ENCODE assay signal across 8 cellular contexts in the genomic region with DNA sequence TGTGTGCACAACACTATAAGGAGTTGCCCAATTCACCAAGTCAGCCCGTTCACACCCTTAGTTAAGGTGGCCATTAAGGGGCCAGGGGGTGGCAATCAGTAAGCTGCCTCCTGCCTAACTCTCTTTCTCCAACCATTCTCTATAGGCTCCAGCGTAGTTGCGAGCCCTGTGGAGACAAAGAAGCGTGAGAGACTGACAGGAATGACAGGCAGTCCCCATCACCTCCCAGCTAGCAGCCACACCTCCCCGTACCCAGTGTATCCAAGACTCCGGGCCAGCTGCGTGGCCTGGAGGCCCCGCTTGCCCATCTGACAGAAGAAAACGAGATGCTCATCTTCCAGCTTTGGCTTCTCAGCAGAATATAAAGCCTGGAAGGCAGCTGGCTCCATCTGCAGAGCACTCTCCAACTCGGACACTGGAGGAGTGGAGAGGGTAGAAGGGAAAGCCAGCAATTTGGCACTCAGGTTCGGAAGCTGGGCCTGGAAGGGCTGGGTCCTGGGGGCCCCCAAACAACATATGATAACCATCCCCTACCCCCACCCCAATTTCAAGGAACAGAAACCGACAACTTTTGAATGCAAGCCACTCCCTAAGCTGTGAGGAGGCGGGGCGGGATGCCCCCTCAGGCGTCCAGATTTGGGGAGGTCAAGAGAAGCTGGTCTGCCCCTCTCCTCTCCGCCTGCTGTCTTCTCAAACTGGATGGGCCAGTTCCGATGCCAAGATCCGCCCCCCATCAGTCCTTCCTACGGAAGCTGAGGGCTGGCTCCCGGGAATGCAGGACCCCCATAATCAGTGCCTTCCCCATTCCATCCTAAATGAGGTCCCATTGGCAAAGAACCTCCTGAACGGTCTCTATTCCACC. TPM values are rescaled to one million over a fixed set of nuclear protein-coding genes. Genes with fewer than 3 reads are reported as not detected.
A peak's percentile ranks its signal among the peaks of the same experiment; 100 is the strongest.
DNase-seq lines count a peak whose midpoint lies in the region; ATAC-seq and TF ChIP-seq lines count a peak whose summit lies in the region.

No MANE protein-coding gene starts in this region.

- H3K27me3 Mint-ChIP-seq in CD8-positive, alpha-beta memory T cell = no peaks in the 10 kb centered on the region
- H3K27me3 Mint-ChIP-seq in endodermal cell (ENCODE audit: insufficient read depth) (no peaks in the 10 kb centered on the region), nephron progenitor cell (ENCODE audit: low read depth, poor library complexity) (peaks cover 5% of the 10 kb centered on the region)

- H3K9ac ChIP-seq in endodermal cell (ENCODE audit: extremely low read depth, low read length, poor library complexity, severe bottlenecking) = peak overlapping the region; percentile 59

- no peak for DNase-seq in CD8-positive, alpha-beta memory T cell
- DNase-seq in NCI-H2227 (lab: John Stamatoyannopoulos, UW; ENCODE audit: unreplicated experiment) (peak; percentile 59), endodermal cell (peak; percentile 77), nephron progenitor cell (no peak), G401 (ENCODE audit: low spot score) (no peak), NCI-H510A treated with DMSO at 0.1 percent for 48 hours (lab: John Stamatoyannopoulos, UW) (no peak)

- H3K4me1 Mint-ChIP-seq in CD8-positive, alpha-beta memory T cell = peaks cover 23 to 55% (median 35%) of the 10 kb centered on the region in 3 donors
- H3K4me1 Mint-ChIP-seq in endodermal cell (peaks cover 10% of the 10 kb centered on the region), nephron progenitor cell (peaks cover 22% of the 10 kb centered on the region)

- H3K9me3 Mint-ChIP-seq in CD8-positive, alpha-beta memory T cell = no peaks in the 10 kb centered on the region
- H3K9me3 Mint-ChIP-seq in endodermal cell (no peaks in the 10 kb centered on the region), nephron progenitor cell (no peaks in the 10 kb centered on the region)

- H3K4me3 Mint-ChIP-seq in CD8-positive, alpha-beta memory T cell = peak overlapping the region; percentile 88 to 94 (median 91)
- H3K4me3 Mint-ChIP-seq in endodermal cell (peak overlapping the region; percentile 87), nephron progenitor cell (peak overlapping the region; percentile 83)

- peaks cover 7 to 42% (median 16%) of the 10 kb centered on the region in 3 donors for H3K36me3 Mint-ChIP-seq in CD8-positive, alpha-beta memory T cell
- H3K36me3 Mint-ChIP-seq in endodermal cell (ENCODE audit: low read depth) (peaks cover 37% of the 10 kb centered on the region), nephron progenitor cell (ENCODE audit: low read depth) (peaks cover 33% of the 10 kb centered on the region)

- TF ChIP-seq CTCF in endodermal cell (conservative IDR thresholded peaks at IDR 0.05) (no peak), nephron progenitor cell (IDR thresholded peaks at IDR 0.05) (no peak)

- WGBS in endodermal cell (ENCODE audit: insufficient coverage in 1 of 2, insufficient read length in 1 of 2), 2 experiments = 39 to 51% methylated on average over 17 to 20 of the region's 21 CpGs

- ATAC-seq in HG02884 (IDR thresholded peaks at IDR 0.05; ENCODE audit: unreplicated experiment) (no peak), HG02610 (IDR thresholded peaks at IDR 0.05; ENCODE audit: unreplicated experiment) (no peak)

- no peaks in the 10 kb centered on the region for H3K27me3 ChIP-seq in CD8-positive, alpha-beta memory T cell (ENCODE audit: insufficient read depth, low read length, poor library complexity, severe bottlenecking)
- no peaks in the 10 kb centered on the region for H3K27me3 ChIP-seq in endodermal cell (ENCODE audit: control insufficient read depth, insufficient read depth, low read length, poor library complexity, severe bottlenecking)

- H3K36me3 ChIP-seq in CD8-positive, alpha-beta memory T cell (ENCODE audit: insufficient read depth, low read length) = peaks cover 35% of the 10 kb centered on the region
- peaks cover 35% of the 10 kb centered on the region for H3K36me3 ChIP-seq in endodermal cell (ENCODE audit: control insufficient read depth, insufficient read depth, low read length)

- POLR2A ChIA-PET in CD8-positive, alpha-beta memory T cell (lab: Charles Lee) = interaction anchor here (1.1 to 2.2 kb wide), 9 partner anchors 9 to 95 kb away, joined by 3 to 20 read pairs (median 7); partner anchors contain the start of genes ARHGAP30, DEDD, F11R and KLHDC9

- H3K27ac ChIP-seq in CD8-positive, alpha-beta memory T cell (ENCODE audit: low read depth, low read length) = peak overlapping the region; percentile 64
- no peak overlapping the region for H3K27ac ChIP-seq in endodermal cell (ENCODE audit: low read depth, low read length)

- H3K4me3 ChIP-seq in CD8-positive, alpha-beta memory T cell (ENCODE audit: low read length) = peak overlapping the region; percentile 67
- H3K4me3 ChIP-seq in endodermal cell (ENCODE audit: low read length) = peak overlapping the region; percentile 91

- H3K4me1 ChIP-seq in CD8-positive, alpha-beta memory T cell (ENCODE audit: insufficient read depth, low read length) = peaks cover 32% of the 10 kb centered on the region
- H3K4me1 ChIP-seq in endodermal cell (ENCODE audit: control insufficient read depth, insufficient read depth, low read length) = peaks cover 6% of the 10 kb centered on the region

- H3K9me3 ChIP-seq in CD8-positive, alpha-beta memory T cell (ENCODE audit: low read length) = no peaks in the 10 kb centered on the region
- H3K9me3 ChIP-seq in endodermal cell (ENCODE audit: control insufficient read depth, low read length) = no peaks in the 10 kb centered on the region

- peak overlapping the region; percentile 86 to 98 (median 93) for H3K27ac Mint-ChIP-seq in CD8-positive, alpha-beta memory T cell
- H3K27ac Mint-ChIP-seq in endodermal cell (peak overlapping the region; percentile 88), nephron progenitor cell (no peak overlapping the region)

- in situ Hi-C loops in G401 (cut with HindIII; ENCODE audit: low sequenced_read_pairs) = no loop called here

- CTCF ChIA-PET in CD8-positive, alpha-beta memory T cell (lab: Charles Lee) = interaction anchor here (0.7 to 8.6 kb wide), 10 partner anchors 8 to 86 kb away, joined by 3 to 83 read pairs (median 4); partner anchors contain the start of genes ARHGAP30, F11R, KLHDC9 and NIT1

RNA-seq across cellular contexts. Expression of gene TSTD1, which starts 0.9 kb away (rescaled TPM):
- 10 to 100 TPM; 40.2 to 46.1 TPM for total RNA-seq in CD8-positive, alpha-beta memory T cell
- polyA plus RNA-seq in CD8-positive, alpha-beta memory T cell = 288 TPM
- 10 to 100 TPM; 59.1 to 76.4 TPM for total RNA-seq in endodermal cell
- 45.6 TPM for polyA plus RNA-seq in endodermal cell (2013, experiment 1 of 2)
- polyA plus RNA-seq in endodermal cell (2013, experiment 2 of 2) = 41.6 TPM
- total RNA-seq in G401 (2014; rRNA removed; shearing (Covaris generic)) = not detected in 2 replicates

RNA-seq across cellular contexts. Expression of gene USF1, which starts 7.9 kb away (rescaled TPM):
- 10 to 100 TPM; 63.3 to 67.7 TPM for total RNA-seq in CD8-positive, alpha-beta memory T cell
- 6.7 TPM for polyA plus RNA-seq in CD8-positive, alpha-beta memory T cell
- total RNA-seq in endodermal cell = 10 to 100 TPM; 55.5 to 57.3 TPM
- 69.5 TPM for polyA plus RNA-seq in endodermal cell (2013, experiment 1 of 2)
- polyA plus RNA-seq in endodermal cell (2013, experiment 2 of 2) = 60.9 TPM
- total RNA-seq in G401 (2014; rRNA removed; shearing (Covaris generic)) = 95.1 and 108 TPM in 2 replicates

RNA-seq across cellular contexts. Expression of gene F11R, which starts 16.9 kb away (rescaled TPM):
- total RNA-seq in CD8-positive, alpha-beta memory T cell = 10 to 100 TPM; 11.6 to 14.1 TPM
- polyA plus RNA-seq in CD8-positive, alpha-beta memory T cell = 18.3 TPM
- total RNA-seq in endodermal cell = 100 to 1,000 TPM; 190 to 226 TPM
- polyA plus RNA-seq in endodermal cell (2013, experiment 1 of 2) = 59.3 TPM
- polyA plus RNA-seq in endodermal cell (2013, experiment 2 of 2) = 61.6 TPM
- 47.6 and 60.7 TPM in 2 replicates for total RNA-seq in G401 (2014; rRNA removed; shearing (Covaris generic))

RNA-seq across cellular contexts. Expression of gene ARHGAP30, which starts 31.8 kb away (rescaled TPM):
- 100 to 1,000 TPM; 147 to 149 TPM for total RNA-seq in CD8-positive, alpha-beta memory T cell
- 213 TPM for polyA plus RNA-seq in CD8-positive, alpha-beta memory T cell
- under 1 TPM; 0.07 to 0.13 TPM for total RNA-seq in endodermal cell
- not detected for polyA plus RNA-seq in endodermal cell (2013, experiment 1 of 2)
- polyA plus RNA-seq in endodermal cell (2013, experiment 2 of 2) = not detected
- total RNA-seq in G401 (2014; rRNA removed; shearing (Covaris generic)) = 0.10 TPM in 1 of 2 replicates, not detected in the other

RNA-seq across cellular contexts. Expression of gene NECTIN4, which starts 51.5 kb away (rescaled TPM):
- under 1 TPM; 0.09 TPM for total RNA-seq in CD8-positive, alpha-beta memory T cell
- not detected for polyA plus RNA-seq in CD8-positive, alpha-beta memory T cell
- total RNA-seq in endodermal cell = not detected
- polyA plus RNA-seq in endodermal cell (2013, experiment 1 of 2) = not detected
- polyA plus RNA-seq in endodermal cell (2013, experiment 2 of 2) = not detected
- 0.80 and 2.4 TPM in 2 replicates for total RNA-seq in G401 (2014; rRNA removed; shearing (Covaris generic))

Comparison
In these comparisons a context has a peak if more than half of its experiments do, and no peak if none do; other contexts are left out.
1. DNase-seq: peak in NCI-H2227 (single experiment) and endodermal cell (single experiment); none in CD8-positive, alpha-beta memory T cell (0 of 5), nephron progenitor cell (single experiment), G401 (single experiment) and NCI-H510A treated with DMSO at 0.1 percent for 48 hours (single experiment).
2. RNA of gene TSTD1, which starts 0.9 kb away (total RNA-seq): 59.1 to 76.4 TPM in endodermal cell and 40.2 to 46.1 TPM in CD8-positive, alpha-beta memory T cell; not detected in G401; every median in the first group is over 10 times any median in the second.
3. Peak in every context shown above with its lines, with median percentiles within 50 percentile points of each other: H3K4me3 Mint-ChIP-seq.